ENCODE assay signal across 11 cellular contexts in the genomic region with DNA sequence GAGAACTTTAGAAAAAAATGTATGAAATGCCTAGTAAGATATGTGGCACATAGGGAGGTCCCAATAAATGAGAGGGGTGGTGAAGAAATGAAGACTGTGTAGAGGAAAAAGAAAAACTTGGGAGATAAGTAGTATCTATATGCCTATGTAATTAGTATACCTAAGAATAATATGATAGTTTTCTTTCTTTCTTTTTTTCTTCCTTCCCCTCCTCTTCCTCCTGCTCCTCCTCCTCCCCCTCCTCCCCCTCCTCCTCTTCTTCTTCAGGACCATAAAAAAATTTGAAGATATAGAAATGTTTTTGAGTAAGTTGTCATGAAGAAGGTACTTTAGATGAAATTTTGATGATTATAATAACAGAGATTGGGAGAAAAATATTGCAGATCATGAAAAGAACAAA.
"Had no signal": no experiment of that assay in that cellular context is flagged by ENCODE, and none has a peak within 500 bp of the region (broad histone marks: within the 10 kb centered on the region; RNA-seq: fewer than 3 reads in every experiment).

No MANE protein-coding gene starts in this region.

- FAIRE-seq: H1, H54 had no signal

- H3K4me1 Mint-ChIP-seq: GM23338 had no signal

- H3K9me3 ChIP-seq: HAP-1 had no signal

- H3K36me3 ChIP-seq: HAP-1 had no signal

- H3K9me3 Mint-ChIP-seq: GM23338, H9 had no signal

- H3K4me1 ChIP-seq: HAP-1 had no signal

- H3K4me3 ChIP-seq: GM23248, GM23338, HAP-1 had no signal

- H3K9ac ChIP-seq: GM23248 had no signal

- H3K27ac ChIP-seq: GM23248 had no signal

- DNase-seq: GM23248, GOT3, H7, H9, HCEC 1CT, HFFc6 had no signal

- H3K4me2 ChIP-seq: GM23338 had no signal

- H3K27ac Mint-ChIP-seq: GM23338, H9, HFFc6 had no signal

- ATAC-seq: GM23338, HCT116 had no signal

- H2AFZ ChIP-seq: GM23248, GM23338 had no signal

- H3K4me3 Mint-ChIP-seq: GM23338, H9, HFFc6 had no signal
